ENCODE assay signal across 16 cellular contexts in the genomic region with DNA sequence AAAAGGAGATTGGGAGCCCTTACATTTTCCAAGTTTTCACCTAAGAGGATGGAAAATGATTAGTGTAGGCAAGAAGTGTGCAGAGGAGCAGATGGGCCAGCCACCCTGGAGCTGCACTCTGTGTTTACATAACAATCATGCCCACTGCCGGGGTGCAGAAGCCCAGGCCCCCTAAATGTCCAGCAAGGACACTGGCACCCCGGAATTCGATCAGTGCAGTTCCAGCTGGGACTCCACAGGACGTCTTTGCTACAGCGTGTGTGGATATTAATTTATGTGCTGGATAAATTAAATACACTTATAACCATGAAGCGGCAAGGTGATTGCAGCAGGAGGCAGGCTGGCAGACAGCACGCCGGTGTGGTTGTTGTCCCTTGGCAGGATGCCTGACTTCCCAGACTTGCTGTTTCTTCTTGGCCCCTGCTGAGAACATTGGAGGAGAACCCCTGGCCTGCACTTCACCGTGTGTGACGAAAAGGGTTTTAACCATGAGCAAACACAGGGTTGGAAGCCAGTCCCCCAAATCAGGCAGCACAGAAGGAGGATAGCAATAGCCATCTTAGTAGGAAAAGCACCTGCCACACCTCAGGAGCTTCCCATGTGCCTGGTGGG.
A peak's percentile ranks its signal among the peaks of the same experiment; 100 is the strongest.
DNase-seq lines count a peak whose midpoint lies in the region; ATAC-seq and TF ChIP-seq lines count a peak whose summit lies in the region.
"Had no signal": no experiment of that assay in that cellular context is flagged by ENCODE, and none has a peak within 500 bp of the region (broad histone marks: within the 10 kb centered on the region; RNA-seq: fewer than 3 reads in every experiment).

No MANE protein-coding gene starts in this region.

- no peak overlapping the region for H2BK120ac ChIP-seq in mesenchymal stem cell (ENCODE audit: low read depth, low read length)

- H3K4me1 Mint-ChIP-seq in glutamatergic neuron (ENCODE audit: low read depth, unreplicated experiment) (peaks cover 49% of the 10 kb centered on the region), natural killer cell (no peaks in the 10 kb centered on the region)

- H3K36me3 ChIP-seq in BLaER1 (no peaks in the 10 kb centered on the region), HUES6 (ENCODE audit: control insufficient read depth, insufficient read depth, low read length) (no peaks in the 10 kb centered on the region), mesenchymal stem cell (ENCODE audit: control insufficient read depth in 1 of 2, insufficient read depth in 2 of 2, low read depth in 1 of 2, low read length in 2 of 2) (no peaks in the 10 kb centered on the region)
- H3K36me3 ChIP-seq: esophagus squamous epithelium, lower lobe of right lung, neutrophil, SJSA1 had no signal

- no peaks in the 10 kb centered on the region for H3K79me1 ChIP-seq in mesenchymal stem cell (replicated peaks; ENCODE audit: low read length, poor library complexity, severe bottlenecking)

- no peak overlapping the region for H2BK5ac ChIP-seq in mesenchymal stem cell (ENCODE audit: low read depth, low read length, poor library complexity, severe bottlenecking)

- no peak overlapping the region for H3K27ac ChIP-seq in BLaER1
- peak overlapping the region; percentile 90 for H3K27ac ChIP-seq in HUES6 (ENCODE audit: low read depth, low read length)
- no peak overlapping the region for H3K27ac ChIP-seq in mesenchymal stem cell (ENCODE audit: low read length, poor library complexity, severe bottlenecking)
- H3K27ac ChIP-seq: esophagus squamous epithelium, lower lobe of right lung, neutrophil, SJSA1, skin epidermis had no signal

- no peaks in the 10 kb centered on the region for H4K20me1 ChIP-seq in BLaER1

- no peak for ATAC-seq in natural killer cell
- ATAC-seq: activated CD8-positive, alpha-beta T cell treated with anti-CD3 and anti-CD28 coated beads for 36 hours; lower lobe of right lung had no signal

- H3K4me1 ChIP-seq in BLaER1: peaks cover 21% of the 10 kb centered on the region
- peaks cover 54% of the 10 kb centered on the region for H3K4me1 ChIP-seq in HUES6 (ENCODE audit: control insufficient read depth, insufficient read depth, low read length)
- H3K4me1 ChIP-seq in mesenchymal stem cell (ENCODE audit: control insufficient read depth, insufficient read depth, low read depth, low read length): peaks cover 12% of the 10 kb centered on the region
- H3K4me1 ChIP-seq: SJSA1 had no signal

- no peak overlapping the region for H2AFZ ChIP-seq in mesenchymal stem cell (ENCODE audit: low read depth, low read length)

- H3K14ac ChIP-seq in mesenchymal stem cell (ENCODE audit: low read length in 2 of 2): no peak overlapping the region

- H3K27me3 ChIP-seq in BLaER1: no peaks in the 10 kb centered on the region
- no peaks in the 10 kb centered on the region for H3K27me3 ChIP-seq in HUES6 (ENCODE audit: control insufficient read depth, insufficient read depth, low read length)
- peaks cover 18 to 40% of the 10 kb centered on the region in 2 experiments for H3K27me3 ChIP-seq in mesenchymal stem cell (ENCODE audit: control insufficient read depth in 1 of 2, insufficient read depth in 1 of 2, low read length in 2 of 2)
- H3K27me3 ChIP-seq: neutrophil, SJSA1 had no signal

- intact Hi-C loops in natural killer cell (cut with micrococcal nuclease): no loop called here

- H2BK15ac ChIP-seq in mesenchymal stem cell (ENCODE audit: low read depth, poor library complexity, severe bottlenecking): no peak overlapping the region

- peak overlapping the region in 1 of 2 experiments; percentile 46 for H2BK12ac ChIP-seq in mesenchymal stem cell (ENCODE audit: low read length in 2 of 2)

- H3K9me3 Mint-ChIP-seq in glutamatergic neuron (ENCODE audit: unreplicated experiment) (peaks cover 16% of the 10 kb centered on the region), natural killer cell (no peaks in the 10 kb centered on the region)
- H3K9me3 Mint-ChIP-seq: activated CD8-positive, alpha-beta T cell treated with anti-CD3 and anti-CD28 coated beads for 36 hours; activated T-helper 2 cell treated with anti-CD3 and anti-CD28 coated beads, Interferon-gamma antibody, Interleukin-2, Interleukin-4, amounts not matched to agents 10 μg/mL and 5 μg/mL and 100 μg/mL, durations not matched to agents 14 hours and 24 hours and 36 hours had no signal

- H3K4me2 ChIP-seq in BLaER1 (0 out of 2 replicates have a peak overlapping the region, but pooled peaks have one; percentile 35), mesenchymal stem cell (ENCODE audit: low read length, poor library complexity, severe bottlenecking) (no peak overlapping the region)

- no peak overlapping the region for H3K23ac ChIP-seq in mesenchymal stem cell (ENCODE audit: low read length in 2 of 2)

- H3K9me3 ChIP-seq in BLaER1: no peaks in the 10 kb centered on the region
- H3K9me3 ChIP-seq in HUES6 (ENCODE audit: control insufficient read depth, insufficient read depth, low read depth, low read length): peaks cover 8% of the 10 kb centered on the region
- no peaks in the 10 kb centered on the region for H3K9me3 ChIP-seq in mesenchymal stem cell (ENCODE audit: control insufficient read depth, low read length)
- H3K9me3 ChIP-seq: esophagus squamous epithelium, lower lobe of right lung, neutrophil, SJSA1 had no signal

- no peak overlapping the region for H4K91ac ChIP-seq in mesenchymal stem cell (ENCODE audit: low read length)

- H3K27ac Mint-ChIP-seq in glutamatergic neuron (ENCODE audit: unreplicated experiment) (peak overlapping the region; percentile 98), natural killer cell (no peak overlapping the region)
- H3K27ac Mint-ChIP-seq: activated CD8-positive, alpha-beta T cell treated with anti-CD3 and anti-CD28 coated beads for 36 hours; activated T-helper 2 cell treated with anti-CD3 and anti-CD28 coated beads, Interferon-gamma antibody, Interleukin-2, Interleukin-4, amounts not matched to agents 10 μg/mL and 5 μg/mL and 100 μg/mL, durations not matched to agents 14 hours and 24 hours and 36 hours had no signal

- 78% methylated on average over 8 of the region's 10 CpGs for WGBS in mesenchymal stem cell

- H2AK5ac ChIP-seq in mesenchymal stem cell (ENCODE audit: low read length, severe bottlenecking): no peak overlapping the region

- H3K36me3 Mint-ChIP-seq in glutamatergic neuron (ENCODE audit: unreplicated experiment) (no peaks in the 10 kb centered on the region), natural killer cell (no peaks in the 10 kb centered on the region)

- H3K4me3 Mint-ChIP-seq in glutamatergic neuron (ENCODE audit: unreplicated experiment): peak overlapping the region; percentile 46
- no peak overlapping the region for H3K4me3 Mint-ChIP-seq in natural killer cell
- H3K4me3 Mint-ChIP-seq: activated CD8-positive, alpha-beta T cell treated with anti-CD3 and anti-CD28 coated beads for 36 hours had no signal

- peaks cover 17% of the 10 kb centered on the region for H3K27me3 Mint-ChIP-seq in glutamatergic neuron (ENCODE audit: unreplicated experiment)
- no peaks in the 10 kb centered on the region for H3K27me3 Mint-ChIP-seq in natural killer cell (ENCODE audit: low read depth in 2 of 2)
- H3K27me3 Mint-ChIP-seq: activated CD8-positive, alpha-beta T cell treated with anti-CD3 and anti-CD28 coated beads for 36 hours had no signal

- H3K18ac ChIP-seq in mesenchymal stem cell (ENCODE audit: low read depth in 1 of 2, low read length in 2 of 2): no peak overlapping the region

- H4K8ac ChIP-seq in mesenchymal stem cell (ENCODE audit: low read length): no peak overlapping the region

- H3K4me3 ChIP-seq in BLaER1: no peak overlapping the region
- H3K4me3 ChIP-seq in HUES6 (ENCODE audit: low read depth, low read length): peak overlapping the region; percentile 14; the same call in 1 of the 2 replicates
- no peak overlapping the region for H3K4me3 ChIP-seq in mesenchymal stem cell (ENCODE audit: insufficient read depth in 1 of 2, low read depth in 1 of 2, low read length in 2 of 2)
- H3K4me3 ChIP-seq: esophagus squamous epithelium, lower lobe of right lung, SJSA1, skin epidermis had no signal

- TF ChIP-seq CTCF in glutamatergic neuron (IDR thresholded peaks at IDR 0.05; ENCODE audit: partially characterized antibody, unreplicated experiment) (no peak), natural killer cell (IDR thresholded peaks at IDR 0.05) (no peak)

- H3K9ac ChIP-seq in BLaER1: no peak overlapping the region
- peak overlapping the region; percentile 0 for H3K9ac ChIP-seq in HUES6 (ENCODE audit: low read length)
- H3K9ac ChIP-seq in mesenchymal stem cell (ENCODE audit: low read length): no peak overlapping the region

- peak overlapping the region in 1 of 2 experiments; percentile 33 for H3K4ac ChIP-seq in mesenchymal stem cell (ENCODE audit: low read depth in 1 of 2, low read length in 2 of 2)

- DNase-seq in NCI-H2196 treated with DMSO at 0.1 percent for 48 hours (lab: John Stamatoyannopoulos, UW; ENCODE audit: unreplicated experiment) (peak; percentile 58), glutamatergic neuron (no peak), hypothalamus (lab: John Stamatoyannopoulos, UW) (no peak), natural killer cell (no peak), ecto neural progenitor cell (ENCODE audit: low spot score) (no peak), mesenchymal stem cell (no peak)
- DNase-seq: activated CD8-positive, alpha-beta T cell treated with anti-CD3 and anti-CD28 coated beads for 36 hours; cortex of kidney; esophagus squamous epithelium; lower lobe of right lung had no signal
